ENCODE assay signal across 8 cellular contexts in the genomic region with DNA sequence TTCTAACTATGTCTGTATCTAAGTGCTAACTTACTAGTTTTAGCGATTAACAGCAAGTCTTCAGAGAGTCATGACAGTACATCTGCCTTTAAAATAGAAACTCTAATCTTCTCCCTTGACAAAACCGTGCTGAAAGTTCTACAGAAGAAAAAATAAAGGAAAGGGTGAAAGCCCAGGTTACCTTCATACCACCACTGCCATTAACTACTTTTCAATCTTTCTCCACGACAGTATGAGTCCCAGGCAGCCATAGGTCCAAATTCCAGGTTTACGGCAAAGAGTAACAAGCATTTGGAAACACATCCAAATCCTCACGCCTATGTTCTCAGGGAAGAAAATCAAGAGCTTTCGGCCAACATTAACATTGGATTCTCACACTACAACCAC. TPM values are rescaled to one million over a fixed set of nuclear protein-coding genes. Genes with fewer than 3 reads are reported as not detected.
A peak's percentile ranks its signal among the peaks of the same experiment; 100 is the strongest.
DNase-seq lines count a peak whose midpoint lies in the region; ATAC-seq, FAIRE-seq and TF ChIP-seq lines count a peak whose summit lies in the region.

No MANE protein-coding gene starts in this region.

- SMC1A ChIA-PET in GM12878 (lab: Charles Lee; ENCODE audit: uncharacterized antibody, unreplicated experiment) = interaction anchor here (1.2 to 1.4 kb wide), 3 partner anchors 11 to 348 kb away, joined by 3 to 5 read pairs (median 4); no protein-coding TSS in a partner anchor

- CTCF ChIA-PET in GM12878 (lab: Yijun Ruan, JAX) = no interaction called here

- peak overlapping the region; percentile 27 for H2AK5ac ChIP-seq in mesendoderm (ENCODE audit: low read length)

- TF ChIP-seq EP300 in GM12878 (IDR thresholded peaks at IDR 0.05; ENCODE audit: borderline replicate concordance in 1 of 2, control insufficient read depth in 1 of 2, low read depth in 2 of 2, low read length in 2 of 2) = no peak

- no peak for ATAC-seq in stimulated activated naive CD8-positive, alpha-beta T cell treated with anti-CD3 and anti-CD28 coated beads, Interleukin-15, Interleukin-2, amounts not matched to agents 100 U/mL and 50 U/mL, for 24 hours
- peak; percentile 2; the same call in 2 of the 3 replicates for ATAC-seq in GM12878
- no peak for ATAC-seq in HG03457 (IDR thresholded peaks at IDR 0.05; ENCODE audit: unreplicated experiment)

- peak overlapping the region; percentile 99 for H3K27ac Mint-ChIP-seq in stimulated activated naive CD8-positive, alpha-beta T cell treated with anti-CD3 and anti-CD28 coated beads, Interleukin-15, Interleukin-2, amounts not matched to agents 100 ng/mL and 50 ng/mL, for 24 hours

- H4K8ac ChIP-seq in mesendoderm (ENCODE audit: low read depth, low read length) = no peak overlapping the region

- no peak overlapping the region for H2BK15ac ChIP-seq in mesendoderm (replicated peaks; ENCODE audit: low read depth)

- H3K36me3 Mint-ChIP-seq in stimulated activated naive CD8-positive, alpha-beta T cell treated with anti-CD3 and anti-CD28 coated beads, Interleukin-15, Interleukin-2, amounts not matched to agents 100 ng/mL and 50 ng/mL, for 24 hours (ENCODE audit: low read depth) = peaks cover 10% of the 10 kb centered on the region

- RAD21 ChIA-PET in GM12878 (lab: Charles Lee; ENCODE audit: unreplicated experiment) = interaction anchor here (1.3 to 1.7 kb wide), 2 partner anchors 9 to 11 kb away, joined by 5 to 8 read pairs; no protein-coding TSS in a partner anchor

- no peaks in the 10 kb centered on the region for H3K79me1 ChIP-seq in mesendoderm (ENCODE audit: low read length)

- H3K36me3 ChIP-seq in GM12878 (ENCODE audit: control insufficient read depth in 2 of 2, insufficient read depth in 2 of 2, low read length in 1 of 2) (peaks cover 0 to 3% of the 10 kb centered on the region in 2 experiments; a peak in 2 of 4 replicates), mesendoderm (ENCODE audit: control insufficient read depth, insufficient read depth, low read length) (no peaks in the 10 kb centered on the region)

- no peaks in the 10 kb centered on the region; the same call in 2 of the 3 replicates for H3K9me3 ChIP-seq in GM12878 (replicated peaks; ENCODE audit: control insufficient read depth, insufficient read depth, low read length)

- peaks cover 14% of the 10 kb centered on the region for H3K4me1 Mint-ChIP-seq in stimulated activated naive CD8-positive, alpha-beta T cell treated with anti-CD3 and anti-CD28 coated beads, Interleukin-15, Interleukin-2, amounts not matched to agents 100 ng/mL and 50 ng/mL, for 24 hours (ENCODE audit: low read depth)

- peak overlapping the region; percentile 87 for H3K4ac ChIP-seq in mesendoderm (ENCODE audit: low read depth, low read length)

- peak overlapping the region; percentile 42; the same call in 1 of the 2 replicates for H3K4me2 ChIP-seq in GM12878 (ENCODE audit: control insufficient read depth, insufficient read depth)
- H3K4me2 ChIP-seq in mesendoderm (ENCODE audit: low read length) = peak overlapping the region; percentile 27

- WGBS in GM12878 (ENCODE audit: insufficient coverage, insufficient replicate concordance, low lambda C conversion rate, missing lambda C conversion rate) = 24% methylated on average over 6 of the region's 6 CpGs
- WGBS in mesendoderm (ENCODE audit: extremely low coverage, insufficient coverage, low lambda C conversion rate) = no CpG with 5 or more reads among the region's 6 CpGs

- BruUV-seq in GM12878 (replicated peaks; lab: Mats Ljungman, UMichigan) = no TSS peak

- no peak overlapping the region for H4K5ac ChIP-seq in mesendoderm (ENCODE audit: low read length)

- intact Hi-C loops in GM12878 (cut with micrococcal nuclease; ENCODE audit: unreplicated experiment) = loop anchor here (5.0 kb wide), 1 partner anchor 59 kb away; no protein-coding TSS in a partner anchor

- peak overlapping the region; percentile 94 for H2BK5ac ChIP-seq in mesendoderm (ENCODE audit: low read length)

- no peaks in the 10 kb centered on the region for H3K27me3 ChIP-seq in GM12878 (replicated peaks in 1 of 2; ENCODE audit: control insufficient read depth in 2 of 2, insufficient read depth in 2 of 2, low read length in 1 of 2)
- no peaks in the 10 kb centered on the region for H3K27me3 ChIP-seq in mesendoderm (ENCODE audit: insufficient read depth, low read length, poor library complexity)

- H3K4me3 Mint-ChIP-seq in stimulated activated naive CD8-positive, alpha-beta T cell treated with anti-CD3 and anti-CD28 coated beads, Interleukin-15, Interleukin-2, amounts not matched to agents 100 ng/mL and 50 ng/mL, for 24 hours = peak overlapping the region; percentile 97

- no peak overlapping the region for H3K23ac ChIP-seq in mesendoderm (ENCODE audit: low read length)

- no peak for TF ChIP-seq RAD21 in GM12878 (IDR thresholded peaks at IDR 0.05; ENCODE audit: insufficient read depth, low read depth, low read length)

- peak overlapping the region; percentile 89 for H3K18ac ChIP-seq in mesendoderm (ENCODE audit: low read length)

- in situ Hi-C loops in GM12878 (cut with MboI) = no loop called here

- H3K4me1 ChIP-seq in GM12878 (ENCODE audit: control insufficient read depth, insufficient read depth, low read length) = no peaks in the 10 kb centered on the region; the same call in 1 of the 2 replicates
- H3K4me1 ChIP-seq in mesendoderm (ENCODE audit: control insufficient read depth, low read depth, low read length) = peaks cover 1% of the 10 kb centered on the region

- H2AFZ ChIP-seq in GM12878 (ENCODE audit: control insufficient read depth, low read depth, low read length) = peak overlapping the region; percentile 83

- H3K56ac ChIP-seq in mesendoderm (ENCODE audit: low read length) = peak overlapping the region; percentile 97

- H2BK120ac ChIP-seq in mesendoderm (ENCODE audit: low read depth, low read length) = peak overlapping the region; percentile 75

- DNase-seq in stimulated activated naive CD8-positive, alpha-beta T cell treated with anti-CD3 and anti-CD28 coated beads, Interleukin-15, Interleukin-2, amounts not matched to agents 100 U/mL and 50 U/mL, for 24 hours = no peak
- DNase-seq in GM12878 (ENCODE audit: low read depth, low spot score) (no peak), mesendoderm (no peak), cerebellar cortex (ENCODE audit: low spot score) (no peak), midbrain (lab: John Stamatoyannopoulos, UW) (no peak), NCI-H1048 (lab: John Stamatoyannopoulos, UW) (no peak)

- H3K27ac ChIP-seq in GM12878 (ENCODE audit: control insufficient read depth, insufficient read depth) = peak overlapping the region; percentile 80
- H3K27ac ChIP-seq in mesendoderm (ENCODE audit: low read depth, low read length) = peak overlapping the region; percentile 98

- no peak for TF ChIP-seq POLR2A in GM12878 (IDR thresholded peaks at IDR 0.05; ENCODE audit: low read depth, low read length)

- no peak for TF ChIP-seq CTCF in GM12878 (IDR thresholded peaks at IDR 0.05 in 2 of 3, conservative IDR thresholded peaks at IDR 0.05 in 1 of 3; ENCODE audit: control insufficient read depth in 2 of 3, extremely low read depth in 1 of 3, insufficient read depth in 1 of 3, low read depth in 3 of 3, low read length in 3 of 3)

- no peaks in the 10 kb centered on the region for H3K9me3 Mint-ChIP-seq in stimulated activated naive CD8-positive, alpha-beta T cell treated with anti-CD3 and anti-CD28 coated beads, Interleukin-15, Interleukin-2, amounts not matched to agents 100 ng/mL and 50 ng/mL, for 24 hours

- POLR2A ChIA-PET in GM12878 (lab: Charles Lee) = no interaction called here

- peak overlapping the region; percentile 69 for H3K4me3 ChIP-seq in GM12878
- H3K4me3 ChIP-seq in mesendoderm (ENCODE audit: low read length) = peak overlapping the region; percentile 96

- no peak for FAIRE-seq in GM12878 (lab: Jason Lieb, UNC)

- H3K9ac ChIP-seq in GM12878 (ENCODE audit: control insufficient read depth, insufficient read depth, low read length) (peak overlapping the region; percentile 90), mesendoderm (ENCODE audit: low read length) (peak overlapping the region; percentile 92)

- H3K27me3 Mint-ChIP-seq in stimulated activated naive CD8-positive, alpha-beta T cell treated with anti-CD3 and anti-CD28 coated beads, Interleukin-15, Interleukin-2, amounts not matched to agents 100 ng/mL and 50 ng/mL, for 24 hours = no peaks in the 10 kb centered on the region

- H3K79me2 ChIP-seq in GM12878 (ENCODE audit: control insufficient read depth, insufficient read depth, low read length) (peaks cover 51% of the 10 kb centered on the region), mesendoderm (ENCODE audit: control insufficient read depth, insufficient read depth, low read length) (peaks cover 41% of the 10 kb centered on the region)

- H4K20me1 ChIP-seq in GM12878 (ENCODE audit: control insufficient read depth, insufficient read depth) = no peaks in the 10 kb centered on the region

TF ChIP-seq in GM12878, 131 proteins besides CTCF, POLR2A, EP300 and RAD21:
- TF ChIP-seq JUND (IDR thresholded peaks at IDR 0.05; ENCODE audit: low read depth, low read length) (no peak), NBN (IDR thresholded peaks at IDR 0.05) (no peak), PAX5 (IDR thresholded peaks at IDR 0.05; ENCODE audit: borderline replicate concordance, low read depth, low read length) (no peak)

RNA-seq across cellular contexts. Expression of a gene that starts 12.4 kb away (rescaled TPM):
- total RNA-seq in GM12878 (2013; cell fraction: nucleolus; rRNA removed) = not detected in 2 replicates
- total RNA-seq in GM12878 (2014; rRNA removed) (not detected in 2 replicates), GM12878 (2014; rRNA removed; fragmentation: Illumina TruSeq; extraction: Trizol) (not detected in 2 replicates), GM12878 (2021) (not detected in 2 replicates)
- polyA plus RNA-seq in GM12878 (2011; ENCODE audit: low read depth) = not detected
- polyA plus RNA-seq in GM12878 (2011; rRNA removed) (not detected in 2 replicates), GM12878 (2014; fragmentation: Illumina TruSeq; extraction: Trizol) (not detected in 2 replicates), GM12878 (2014; fragmentation: Nextera tagmentation; extraction: Ambion mirVana) (not detected), GM12878 (2014; rRNA removed) (not detected in 2 replicates), GM12878 (2016; fragmentation: Nextera tagmentation; extraction: Ambion mirVana) (not detected)
- not detected in 2 replicates for polyA plus RNA-seq in GM12878 (2011; cell fraction: cytosol; rRNA removed)
- not detected in 2 replicates for polyA plus RNA-seq in GM12878 (2011; cell fraction: nucleus; rRNA removed)
- not detected in 2 replicates for polyA plus RNA-seq in GM12878 (2012)
- polyA minus RNA-seq in GM12878 (2011; rRNA and poly(A)+ RNA removed) = not detected in 2 replicates
- not detected in 2 replicates for polyA minus RNA-seq in GM12878 (2011; cell fraction: cytosol; rRNA and poly(A)+ RNA removed)
- polyA minus RNA-seq in GM12878 (2011; cell fraction: nucleus; rRNA and poly(A)+ RNA removed) = not detected in 2 replicates
- not detected for polyA plus RNA-seq in mesendoderm (2013, experiment 1 of 2)
- not detected for polyA plus RNA-seq in mesendoderm (2013, experiment 2 of 2)
